ENCODE assay signal across 26 cellular contexts in the genomic region with DNA sequence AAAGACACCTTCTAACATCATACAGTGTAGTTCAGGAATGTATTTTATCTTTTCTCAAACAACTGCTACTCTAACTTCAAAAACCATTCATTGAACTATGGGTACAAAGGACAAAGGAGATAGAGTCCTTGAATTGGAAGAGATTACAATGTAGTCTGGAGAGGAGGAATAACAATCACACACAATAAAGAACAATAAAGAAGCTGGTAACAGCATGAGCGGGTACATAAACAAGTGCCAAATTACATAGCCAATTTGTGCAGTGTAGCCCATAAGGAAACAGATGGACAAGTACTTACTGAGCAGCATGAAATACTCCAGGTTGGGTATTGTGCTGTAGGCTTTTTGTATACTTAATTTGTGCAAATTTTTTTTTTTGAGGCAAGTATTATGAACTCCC. TPM values are rescaled to one million over a fixed set of nuclear protein-coding genes. Genes with fewer than 3 reads are reported as not detected.
DNase-seq lines count a peak whose midpoint lies in the region; ATAC-seq, FAIRE-seq and TF ChIP-seq lines count a peak whose summit lies in the region.
"Had no signal": no experiment of that assay in that cellular context is flagged by ENCODE, and none has a peak within 500 bp of the region (broad histone marks: within the 10 kb centered on the region; RNA-seq: fewer than 3 reads in every experiment).

No MANE protein-coding gene starts in this region.

- FAIRE-seq in HepG2 (lab: Jason Lieb, UNC), result no peak
- FAIRE-seq: frontal cortex, GM19239, H54, kidney, urothelium cell line had no signal

- no peaks in the 10 kb centered on the region for H3K36me3 ChIP-seq in HepG2 (replicated peaks in 1 of 2; ENCODE audit: control insufficient read depth in 1 of 2, insufficient read depth in 2 of 2, low read length in 2 of 2)
- no peaks in the 10 kb centered on the region for H3K36me3 ChIP-seq in right lobe of liver
- H3K36me3 ChIP-seq: right atrium auricular region had no signal

- no peak overlapping the region for H3K4me3 Mint-ChIP-seq in WTC11
- H3K4me3 Mint-ChIP-seq: activated CD4-positive, alpha-beta T cell treated with anti-CD3 and anti-CD28 coated beads for 36 hours; activated naive CD4-positive, alpha-beta T cell treated with anti-CD3 and anti-CD28 coated beads, Interleukin-2, amount 50 U/mL, for 24 hours; CD4-positive, alpha-beta T cell had no signal

- 0 out of 2 replicates have a peak, but pooled peaks cover 5% of the 10 kb centered on the region for H3K4me1 Mint-ChIP-seq in WTC11
- H3K4me1 Mint-ChIP-seq: activated CD4-positive, alpha-beta T cell treated with anti-CD3 and anti-CD28 coated beads for 36 hours; activated naive CD4-positive, alpha-beta T cell treated with anti-CD3 and anti-CD28 coated beads, Interleukin-2, amount 50 U/mL, for 24 hours had no signal

- TF ChIP-seq CTCF in HepG2 (CRISPR knock-in tag; IDR thresholded peaks at IDR 0.05), result no peak
- TF ChIP-seq CTCF in right lobe of liver (IDR thresholded peaks at IDR 0.05), result no peak
- TF ChIP-seq CTCF in WTC11 (IDR thresholded peaks at IDR 0.05), result no peak

- POLR2A ChIA-PET in HepG2 (lab: Yijun Ruan, JAX), result interaction anchor here (1.3 kb wide), 1 partner anchor 28 kb away, joined by 3 read pairs; no protein-coding TSS in a partner anchor
- POLR2A ChIA-PET in WTC11 (lab: Charles Lee), result no interaction called here

- no TSS peak for BruUV-seq in HepG2 (replicated peaks; lab: Mats Ljungman, UMichigan)

- H3K27ac ChIP-seq in HepG2 (ENCODE audit: extremely low read length, insufficient read depth, low read length), result no peak overlapping the region
- H3K27ac ChIP-seq in right lobe of liver, result no peak overlapping the region
- H3K27ac ChIP-seq: neutrophil, right atrium auricular region had no signal

- H3K9me3 ChIP-seq in HepG2 (ENCODE audit: low read length) (no peaks in the 10 kb centered on the region), right lobe of liver (no peaks in the 10 kb centered on the region)
- H3K9me3 ChIP-seq: neutrophil, right atrium auricular region had no signal

- in situ Hi-C loops in HepG2 (cut with HindIII; ENCODE audit: extremely low pct_ligation_motif_present, low pct_unique_long_range_greater_than_20kb), result no loop called here

- peaks cover 1% of the 10 kb centered on the region; the same call in 1 of the 2 replicates for H3K36me3 Mint-ChIP-seq in WTC11

- no peaks in the 10 kb centered on the region for H3K27me3 Mint-ChIP-seq in WTC11 (ENCODE audit: low read depth)
- H3K27me3 Mint-ChIP-seq: activated CD4-positive, alpha-beta T cell treated with anti-CD3 and anti-CD28 coated beads for 36 hours; activated naive CD4-positive, alpha-beta T cell treated with anti-CD3 and anti-CD28 coated beads, Interleukin-2, amount 50 U/mL, for 24 hours; CD4-positive, alpha-beta T cell had no signal

- DNase-seq in HepG2 (ENCODE audit: low spot score) (peak; percentile 40), right lobe of liver (no peak), NCI-H2227 (lab: John Stamatoyannopoulos, UW; ENCODE audit: unreplicated experiment) (peak; percentile 38), WTC11 (ENCODE audit: low spot score) (no peak), NCI-H146 treated with DMSO at 0.1 percent for 48 hours (lab: John Stamatoyannopoulos, UW; ENCODE audit: unreplicated experiment) (no peak)
- no peak for DNase-seq in activated CD8-positive, alpha-beta memory T cell treated with anti-CD3 and anti-CD28 coated beads, Interleukin-2, amount 50 U/mL, for 48 hours
- DNase-seq: activated CD4-positive, alpha-beta T cell treated with anti-CD3 and anti-CD28 coated beads for 36 hours; activated CD8-positive, alpha-beta memory T cell treated with anti-CD3 and anti-CD28 coated beads for 24 hours; amygdala; CD4-positive, alpha-beta T cell; EL; KBM-7; kidney; NCI-H146; NCI-H510A treated with DMSO at 0.1 percent for 48 hours; posterior cingulate gyrus; stimulated activated CD4-positive, alpha-beta T cell treated with anti-CD3 and anti-CD28 coated beads, Interleukin-2, amount 100 ng/mL, for 24 hours; stimulated activated naive CD8-positive, alpha-beta T cell treated with anti-CD3 and anti-CD28 coated beads, Interleukin-15, Interleukin-2, amounts not matched to agents 100 U/mL and 50 U/mL, for 24 hours had no signal

- H3K4me2 ChIP-seq in HepG2 (ENCODE audit: low read depth, low read length), result no peak overlapping the region

- intact Hi-C loops in HepG2 (cut with micrococcal nuclease; ENCODE audit: unreplicated experiment) (loop anchor here (5.0 kb wide), 1 partner anchor 48 kb away; no protein-coding TSS in a partner anchor), right lobe of liver (cut with DNase I) (no loop called here)

- no peak overlapping the region for H3K4me3 ChIP-seq in HepG2 (replicated peaks in 1 of 3; ENCODE audit: insufficient read depth in 1 of 3, low read depth in 2 of 3, low read length in 3 of 3)
- no peak overlapping the region for H3K4me3 ChIP-seq in right lobe of liver
- H3K4me3 ChIP-seq: right atrium auricular region had no signal

- H3K9ac ChIP-seq in HepG2 (ENCODE audit: insufficient read depth, low read depth, low read length), result no peak overlapping the region

- H3K27me3 ChIP-seq in HepG2 (ENCODE audit: control insufficient read depth in 1 of 2, insufficient read depth in 2 of 2, low read length in 2 of 2) (no peaks in the 10 kb centered on the region), right lobe of liver (no peaks in the 10 kb centered on the region)
- H3K27me3 ChIP-seq: neutrophil, right atrium auricular region had no signal

- TF ChIP-seq EP300 in HepG2 (IDR thresholded peaks at IDR 0.05; ENCODE audit: low read depth in 2 of 2, low read length in 2 of 2), result no peak
- no peak for TF ChIP-seq EP300 in HepG2 (CRISPR knock-in tag; IDR thresholded peaks at IDR 0.05; ENCODE audit: borderline replicate concordance)

- no peak overlapping the region for H2AFZ ChIP-seq in HepG2 (ENCODE audit: low read length)

- ATAC-seq in HepG2, result no peak
- ATAC-seq in right lobe of liver, result no peak
- ATAC-seq in WTC11, result no peak
- no peak for ATAC-seq in HG03442 (IDR thresholded peaks at IDR 0.05; ENCODE audit: unreplicated experiment)
- ATAC-seq: activated CD4-positive, alpha-beta T cell treated with anti-CD3 and anti-CD28 coated beads for 36 hours; stimulated activated naive CD8-positive, alpha-beta T cell treated with anti-CD3 and anti-CD28 coated beads, Interleukin-15, Interleukin-2, amounts not matched to agents 100 U/mL and 50 U/mL, for 24 hours had no signal

- TF ChIP-seq POLR2A in HepG2 (IDR thresholded peaks at IDR 0.05; ENCODE audit: insufficient read depth in 1 of 2, low read depth in 2 of 2, low read length in 2 of 2) (no peak), right lobe of liver (IDR thresholded peaks at IDR 0.05) (no peak)

- H4K20me1 ChIP-seq in HepG2 (ENCODE audit: insufficient read depth, low read length), result no peaks in the 10 kb centered on the region

- H3K4me1 ChIP-seq in HepG2 (ENCODE audit: insufficient read depth, low read length), result peaks cover 14% of the 10 kb centered on the region
- no peaks in the 10 kb centered on the region for H3K4me1 ChIP-seq in right lobe of liver
- H3K4me1 ChIP-seq: right atrium auricular region had no signal

- TF ChIP-seq RAD21 in HepG2 (CRISPR knock-in tag; IDR thresholded peaks at IDR 0.05), result no peak

- WGBS in HepG2 (ENCODE audit: low lambda C conversion rate), result 91% methylated on average over 1 of the region's 1 CpG
- WGBS in right lobe of liver (ENCODE audit: insufficient coverage, low coverage, low lambda C conversion rate, missing lambda C conversion rate), result 85% methylated on average over 1 of the region's 1 CpG

- H3K27ac Mint-ChIP-seq in WTC11, result peak overlapping the region; percentile 61; the same call in 1 of the 2 replicates
- H3K27ac Mint-ChIP-seq: activated CD4-positive, alpha-beta T cell treated with anti-CD3 and anti-CD28 coated beads for 36 hours; activated naive CD4-positive, alpha-beta T cell treated with anti-CD3 and anti-CD28 coated beads, Interleukin-2, amount 50 U/mL, for 24 hours; CD4-positive, alpha-beta T cell had no signal

- no peaks in the 10 kb centered on the region for H3K9me3 Mint-ChIP-seq in WTC11
- H3K9me3 Mint-ChIP-seq: activated naive CD4-positive, alpha-beta T cell treated with anti-CD3 and anti-CD28 coated beads, Interleukin-2, amount 50 U/mL, for 24 hours; CD4-positive, alpha-beta T cell had no signal

- H3K79me2 ChIP-seq in HepG2 (ENCODE audit: insufficient read depth, low read length), result no peaks in the 10 kb centered on the region

- CTCF ChIA-PET in HepG2 (lab: Yijun Ruan, JAX; ENCODE audit: low intra/inter-chr PET ratio, low total read pairs) (no interaction called here), WTC11 (lab: Charles Lee) (no interaction called here)

TF ChIP-seq in HepG2, 621 proteins besides CTCF, POLR2A, EP300 and RAD21 (continues in another document):
- TF ChIP-seq SOX6 (IDR thresholded peaks at IDR 0.05) (no peak), SOX6 (CRISPR knock-in tag; IDR thresholded peaks at IDR 0.05) (peak; percentile 11; the same call in 1 of the 2 replicates)

RNA-seq across cellular contexts. Expression of gene OSTM1, which starts 44.3 kb away (rescaled TPM):
- total RNA-seq in HepG2 (2016; rRNA removed; fragmentation: Illumina TruSeq; extraction: Trizol), result 13.9 and 20.5 TPM in 2 replicates
- total RNA-seq in HepG2 (2016; cell fraction: cytosol; rRNA removed; fragmentation: Illumina TruSeq; extraction: Trizol; ENCODE audit: low read depth), result 0.97 and 4.0 TPM in 2 replicates
- total RNA-seq in HepG2 (2016; cell fraction: insoluble cytoplasmic fraction; rRNA removed; fragmentation: Illumina TruSeq; extraction: Trizol), result 14.7 and 22.2 TPM in 2 replicates
- total RNA-seq in HepG2 (2016; cell fraction: membrane; rRNA removed; fragmentation: Illumina TruSeq; extraction: Trizol), result 5.2 and 6.1 TPM in 2 replicates
- 15.8 and 22.0 TPM in 2 replicates for total RNA-seq in HepG2 (2016; cell fraction: nucleus; rRNA removed; fragmentation: Illumina TruSeq; extraction: Trizol)
- polyA plus RNA-seq in HepG2 (2011; rRNA removed), result 8.7 and 9.9 TPM in 2 replicates
- 5.7 and 6.0 TPM in 2 replicates for polyA plus RNA-seq in HepG2 (2011; cell fraction: cytosol; rRNA removed)
- polyA plus RNA-seq in HepG2 (2011; cell fraction: nucleus; rRNA removed), result 6.8 and 7.5 TPM in 2 replicates
- polyA plus RNA-seq in HepG2 (2012), result 10.4 and 15.8 TPM in 2 replicates
- polyA plus RNA-seq in HepG2 (2016; cell fraction: cytosol; fragmentation: Illumina TruSeq; extraction: Trizol; ENCODE audit: low read depth), result 0.83 and 0.85 TPM in 2 replicates
- polyA plus RNA-seq in HepG2 (2016; cell fraction: insoluble cytoplasmic fraction; fragmentation: Illumina TruSeq; extraction: Trizol; ENCODE audit: low read depth), result 9.8 and 11.2 TPM in 2 replicates
- polyA plus RNA-seq in HepG2 (2016; cell fraction: membrane; fragmentation: Illumina TruSeq; extraction: Trizol; ENCODE audit: low read depth), result 2.2 and 3.4 TPM in 2 replicates
- 21.3 and 27.0 TPM in 2 replicates for polyA plus RNA-seq in HepG2 (2016; cell fraction: nucleus; fragmentation: Illumina TruSeq; extraction: Trizol; ENCODE audit: insufficient read depth, low read depth)
- polyA minus RNA-seq in HepG2 (2011; rRNA and poly(A)+ RNA removed; ENCODE audit: low replicate concordance), result 21.8 and 34.2 TPM in 2 replicates
- 17.3 and 21.2 TPM in 2 replicates for polyA minus RNA-seq in HepG2 (2011; cell fraction: cytosol; rRNA and poly(A)+ RNA removed)
- 10.9 and 13.3 TPM in 2 replicates for polyA minus RNA-seq in HepG2 (2011; cell fraction: nucleus; rRNA and poly(A)+ RNA removed)
- total RNA-seq in right lobe of liver, result 10 to 100 TPM; 13.1 to 31.6 (median 19.7) TPM
- total RNA-seq in WTC11 (2021), result 25.3 to 34.1 TPM (median 27.6 TPM) in 3 replicates

Comparison
In these comparisons a context has a peak if more than half of its experiments do, and no peak if none do; other contexts are left out.
1. DNase-seq: peak in HepG2 (single experiment) and NCI-H2227 (single experiment); none in right lobe of liver (0 of 3), WTC11 (single experiment), NCI-H146 treated with DMSO at 0.1 percent for 48 hours (single experiment) and activated CD8-positive, alpha-beta memory T cell treated with anti-CD3 and anti-CD28 coated beads, Interleukin-2, amount 50 U/mL, for 48 hours (single experiment).